Comparison of ENCODE assay signal across 8 cellular contexts in the genomic region with DNA sequence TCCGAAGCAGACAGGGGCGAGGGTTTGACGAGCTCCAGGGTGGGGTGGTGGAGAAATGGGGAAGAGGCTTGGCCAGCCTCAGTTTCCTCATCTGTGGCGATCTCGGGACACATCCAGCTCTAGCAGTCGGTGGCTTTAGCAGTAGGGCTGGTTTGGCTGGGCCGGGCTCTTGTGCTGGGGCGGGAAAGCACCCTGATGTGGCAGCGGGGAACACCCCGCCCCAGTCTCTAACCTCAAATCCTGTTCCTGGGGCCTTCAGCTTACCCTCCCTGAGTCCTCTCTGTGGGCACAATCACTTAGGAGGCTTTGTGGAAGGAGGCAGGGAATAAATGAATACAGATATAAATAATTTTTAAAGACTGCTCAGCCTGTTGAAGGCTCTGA. TPM values are rescaled to one million over a fixed set of nuclear protein-coding genes. Genes with fewer than 3 reads are reported as not detected.
DNase-seq lines count a peak whose midpoint lies in the region; ATAC-seq and TF ChIP-seq lines count a peak whose summit lies in the region.

No MANE protein-coding gene starts in this region.

- no peaks in the 10 kb centered on the region for H3K9me3 ChIP-seq in mesodermal cell (ENCODE audit: control insufficient read depth, low read length)

- intact Hi-C loops in activated CD4-positive, alpha-beta T cell treated with anti-CD3 and anti-CD28 coated beads for 36 hours (cut with DNase I, micrococcal nuclease), result loop anchor here (1.0 to 2.0 kb wide), 2 partner anchors 23 to 461 kb away; a partner anchor contains a TSS

- no peaks in the 10 kb centered on the region for H3K27me3 Mint-ChIP-seq in activated CD4-positive, alpha-beta T cell treated with anti-CD3 and anti-CD28 coated beads for 36 hours

- H3K9me3 Mint-ChIP-seq in activated CD4-positive, alpha-beta T cell treated with anti-CD3 and anti-CD28 coated beads for 36 hours (ENCODE audit: low read depth), result no peaks in the 10 kb centered on the region

- H3K4me3 Mint-ChIP-seq in activated CD4-positive, alpha-beta T cell treated with anti-CD3 and anti-CD28 coated beads for 36 hours, result peak overlapping the region; percentile 94

- peaks cover 45% of the 10 kb centered on the region for H3K4me1 Mint-ChIP-seq in activated CD4-positive, alpha-beta T cell treated with anti-CD3 and anti-CD28 coated beads for 36 hours

- H3K27ac ChIP-seq in coronary artery, result peak overlapping the region; percentile 75 to 96
- H3K27ac ChIP-seq in mesodermal cell (ENCODE audit: low read depth, low read length, severe bottlenecking), result no peak overlapping the region

- peaks cover 14% of the 10 kb centered on the region for H3K36me3 ChIP-seq in mesodermal cell (ENCODE audit: control insufficient read depth, insufficient read depth, low read length)

- H3K4me3 ChIP-seq in AG04449 (ENCODE audit: low read depth, low read length) (peak overlapping the region; percentile 91), coronary artery (peak overlapping the region; percentile 84), mesodermal cell (ENCODE audit: extremely low read depth, insufficient read depth, low read length, poor library complexity, severe bottlenecking) (peak overlapping the region; percentile 71)

- peaks cover 30% of the 10 kb centered on the region for H3K36me3 Mint-ChIP-seq in activated CD4-positive, alpha-beta T cell treated with anti-CD3 and anti-CD28 coated beads for 36 hours (ENCODE audit: low read depth)

- POLR2A ChIA-PET in AG04449 (lab: Yijun Ruan, JAX), result interaction anchor here (1.2 kb wide), 1 partner anchor 13 kb away, joined by 4 read pairs; no protein-coding TSS in a partner anchor
- POLR2A ChIA-PET in activated CD4-positive, alpha-beta T cell treated with anti-CD3 and anti-CD28 coated beads for 36 hours (lab: Charles Lee), result interaction anchor here (0.5 to 1.4 kb wide), 2 partner anchors 26 to 645 kb away, joined by 6 to 8 read pairs; a partner anchor contains a TSS

- CTCF ChIA-PET in AG04449 (lab: Yijun Ruan, JAX), result interaction anchor here (0.9 to 1.7 kb wide), 2 partner anchors 24 to 213 kb away, joined by 3 to 5 read pairs; a partner anchor contains a TSS
- CTCF ChIA-PET in activated CD4-positive, alpha-beta T cell treated with anti-CD3 and anti-CD28 coated beads for 36 hours (lab: Charles Lee), result interaction anchor here (0.7 to 1.1 kb wide), 3 partner anchors 24 to 223 kb away, joined by 3 to 4 read pairs (median 4); no protein-coding TSS in a partner anchor

- TF ChIP-seq CTCF in AG04449 (IDR thresholded peaks at IDR 0.05; ENCODE audit: insufficient read depth, low read length, missing control alignments) (no peak), coronary artery (IDR thresholded peaks at IDR 0.05) (no peak)

- ATAC-seq in activated CD4-positive, alpha-beta T cell treated with anti-CD3 and anti-CD28 coated beads for 36 hours, result peak; percentile 42

- DNase-seq in AG04449 (ENCODE audit: low read depth, low spot score) (no peak), HK-2 (ENCODE audit: unreplicated experiment) (peak; percentile 43), coronary artery (ENCODE audit: low spot score) (no peak), NCI-H2196 (lab: John Stamatoyannopoulos, UW; ENCODE audit: unreplicated experiment) (no peak)
- peak; percentile 85 for DNase-seq in activated CD4-positive, alpha-beta T cell treated with anti-CD3 and anti-CD28 coated beads for 36 hours
- peak; percentile 30 to 42 for DNase-seq in stimulated activated CD8-positive, alpha-beta memory T cell treated with anti-CD3 and anti-CD28 coated beads, Interleukin-4, amount 100 ng/mL, for 4 hours (ENCODE audit: low read depth in 2 of 2, low spot score in 1 of 2)

- H3K4me1 ChIP-seq in mesodermal cell (ENCODE audit: control insufficient read depth, insufficient read depth, low read length, poor library complexity, severe bottlenecking), result peaks cover 12% of the 10 kb centered on the region

- WGBS in mesodermal cell (ENCODE audit: insufficient coverage in 2 of 2), 2 experiments, result 2 to 4% methylated on average over 5 of the region's 10 CpGs

- peak overlapping the region; percentile 98 for H3K27ac Mint-ChIP-seq in activated CD4-positive, alpha-beta T cell treated with anti-CD3 and anti-CD28 coated beads for 36 hours

- TF ChIP-seq POLR2A in GM19099 (IDR thresholded peaks at IDR 0.05; ENCODE audit: extremely low read depth, insufficient read length, low read depth), result peak; percentile 49

RNA-seq across cellular contexts. Expression of a gene that starts 1.1 kb away (rescaled TPM):
- total RNA-seq in activated CD4-positive, alpha-beta T cell treated with anti-CD3 and anti-CD28 coated beads for 36 hours, result 10 to 100 TPM; 46.5 to 50.1 TPM
- 12.3 TPM for polyA plus RNA-seq in mesodermal cell (2013, experiment 1 of 2)
- 11.5 TPM for polyA plus RNA-seq in mesodermal cell (2013, experiment 2 of 2)

RNA-seq across cellular contexts. Expression of a gene that starts 26.5 kb away (rescaled TPM):
- 10 to 100 TPM; 40.5 to 42.0 TPM for total RNA-seq in activated CD4-positive, alpha-beta T cell treated with anti-CD3 and anti-CD28 coated beads for 36 hours
- 95.1 TPM for polyA plus RNA-seq in mesodermal cell (2013, experiment 1 of 2)
- polyA plus RNA-seq in mesodermal cell (2013, experiment 2 of 2), result 89.6 TPM

Comparison
In these comparisons a context has a peak if more than half of its experiments do, and no peak if none do; other contexts are left out.
1. DNase-seq: peak in HK-2 (single experiment), activated CD4-positive, alpha-beta T cell treated with anti-CD3 and anti-CD28 coated beads for 36 hours (single experiment) and stimulated activated CD8-positive, alpha-beta memory T cell treated with anti-CD3 and anti-CD28 coated beads, Interleukin-4, amount 100 ng/mL, for 4 hours (2 of 2); none in AG04449 (single experiment), coronary artery (single experiment) and NCI-H2196 (single experiment).
2. Peak in every context shown above with its lines, with median percentiles within 50 percentile points of each other: H3K4me3 ChIP-seq.